25 cellular contexts compared by ENCODE assay signal in genomic region chr20:45179166-45179565, GRCh38. TPM values are rescaled to one million over a fixed set of nuclear protein-coding genes. Genes with fewer than 3 reads are reported as not detected.
DNase-seq lines count a peak whose midpoint lies in the region; ATAC-seq and TF ChIP-seq lines count a peak whose summit lies in the region.
"Had no signal": no experiment of that assay in that cellular context is flagged by ENCODE, and none has a peak within 500 bp of the region (broad histone marks: within the 10 kb centered on the region; RNA-seq: fewer than 3 reads in every experiment).

No MANE protein-coding gene starts in this region.

- ATAC-seq in natural killer cell treated with Interleukin-12 subunit alpha and Interleukin-12 subunit beta and Interleukin-15 and Interleukin-18, amount 100 ng/mL, for 72 hours = peak; percentile 20 to 36
- no peak for ATAC-seq in natural killer cell
- ATAC-seq: CD8-positive, alpha-beta T cell; Right ventricle myocardium inferior had no signal

- H3K4me1 Mint-ChIP-seq in natural killer cell treated with Interleukin-12 subunit alpha and Interleukin-12 subunit beta and Interleukin-15 and Interleukin-18, amount 100 ng/mL, for 72 hours (ENCODE audit: low read depth in 2 of 2) = no peaks in the 10 kb centered on the region
- H3K4me1 Mint-ChIP-seq in natural killer cell = no peaks in the 10 kb centered on the region

- no peak for DNase-seq in natural killer cell treated with Interleukin-12 subunit alpha and Interleukin-12 subunit beta and Interleukin-15 and Interleukin-18, amount 100 ng/mL, for 72 hours (ENCODE audit: low spot score)
- no peak for DNase-seq in natural killer cell
- peak; percentile 26 for DNase-seq in RPMI7951 (ENCODE audit: low read depth)
- peak; percentile 10 for DNase-seq in mesendoderm
- DNase-seq in NCI-H1092 (lab: John Stamatoyannopoulos, UW) = no peak
- DNase-seq in left ventricle myocardium inferior = no peak
- no peak for DNase-seq in medulla oblongata (ENCODE audit: extremely low spot score)
- DNase-seq in GF-D8 (lab: John Stamatoyannopoulos, UW) = no peak
- DNase-seq: 8988T; C1 segment of cervical spinal cord; CD8-positive, alpha-beta T cell; DMS53; GDM1; HCEC 1CT; Kasumi-1; NCI-H1417 treated with DMSO at 0.1 percent for 48 hours; NCI-H187; NCI-H2107; NCI-H510A treated with DMSO at 0.1 percent for 48 hours; NCI-H748 treated with DMSO at 0.1 percent for 48 hours; Peyer's patch; T-helper 1 cell had no signal

- H3K27me3 Mint-ChIP-seq in natural killer cell treated with Interleukin-12 subunit alpha and Interleukin-12 subunit beta and Interleukin-15 and Interleukin-18, amount 100 ng/mL, for 72 hours = peaks cover 4 to 9% of the 10 kb centered on the region in 2 donors
- peaks cover 7 to 28% of the 10 kb centered on the region in 2 donors for H3K27me3 Mint-ChIP-seq in natural killer cell (ENCODE audit: low read depth in 2 of 2)

- H3K27me3 ChIP-seq in mesendoderm (ENCODE audit: insufficient read depth, low read length, poor library complexity) (no peaks in the 10 kb centered on the region), left ventricle myocardium inferior (ENCODE audit: low read depth) (peaks cover 37% of the 10 kb centered on the region)
- H3K27me3 ChIP-seq: Peyer's patch, SJSA1 had no signal

- no peak overlapping the region for H3K27ac Mint-ChIP-seq in natural killer cell treated with Interleukin-12 subunit alpha and Interleukin-12 subunit beta and Interleukin-15 and Interleukin-18, amount 100 ng/mL, for 72 hours
- H3K27ac Mint-ChIP-seq in natural killer cell = no peak overlapping the region
- H3K27ac Mint-ChIP-seq: CD8-positive, alpha-beta T cell had no signal

- H3K79me2 ChIP-seq in mesendoderm (ENCODE audit: control insufficient read depth, insufficient read depth, low read length) = no peaks in the 10 kb centered on the region

- H3K56ac ChIP-seq in mesendoderm (ENCODE audit: low read length) = no peak overlapping the region

- no peaks in the 10 kb centered on the region for H3K9me3 Mint-ChIP-seq in natural killer cell treated with Interleukin-12 subunit alpha and Interleukin-12 subunit beta and Interleukin-15 and Interleukin-18, amount 100 ng/mL, for 72 hours
- H3K9me3 Mint-ChIP-seq in natural killer cell = no peaks in the 10 kb centered on the region
- H3K9me3 Mint-ChIP-seq: CD8-positive, alpha-beta T cell had no signal

- no peak overlapping the region for H3K4me3 ChIP-seq in mesendoderm (ENCODE audit: low read length)
- no peak overlapping the region for H3K4me3 ChIP-seq in left ventricle myocardium inferior
- H3K4me3 ChIP-seq: Peyer's patch, SJSA1 had no signal

- H3K27ac ChIP-seq in mesendoderm (ENCODE audit: low read depth, low read length) (no peak overlapping the region), left ventricle myocardium inferior (replicated peaks) (no peak overlapping the region)
- H3K27ac ChIP-seq: Peyer's patch, SJSA1 had no signal

- H3K23ac ChIP-seq in mesendoderm (ENCODE audit: low read length) = no peak overlapping the region

- no peak overlapping the region for H4K5ac ChIP-seq in mesendoderm (ENCODE audit: low read length)

- no peak overlapping the region for H3K4me2 ChIP-seq in mesendoderm (ENCODE audit: low read length)

- H3K4ac ChIP-seq in mesendoderm (ENCODE audit: low read depth, low read length) = no peak overlapping the region

- H4K8ac ChIP-seq in mesendoderm (ENCODE audit: low read depth, low read length) = no peak overlapping the region

- H2BK5ac ChIP-seq in mesendoderm (ENCODE audit: low read length) = no peak overlapping the region

- WGBS in mesendoderm (ENCODE audit: extremely low coverage, insufficient coverage, low lambda C conversion rate) = no CpG with 5 or more reads among the region's 2 CpGs

- H3K79me1 ChIP-seq in mesendoderm (ENCODE audit: low read length) = no peaks in the 10 kb centered on the region

- no peak overlapping the region for H3K4me3 Mint-ChIP-seq in natural killer cell treated with Interleukin-12 subunit alpha and Interleukin-12 subunit beta and Interleukin-15 and Interleukin-18, amount 100 ng/mL, for 72 hours
- no peak overlapping the region for H3K4me3 Mint-ChIP-seq in natural killer cell
- H3K4me3 Mint-ChIP-seq: CD8-positive, alpha-beta T cell had no signal

- H3K36me3 ChIP-seq in mesendoderm (ENCODE audit: control insufficient read depth, insufficient read depth, low read length) = no peaks in the 10 kb centered on the region
- no peaks in the 10 kb centered on the region for H3K36me3 ChIP-seq in left ventricle myocardium inferior
- H3K36me3 ChIP-seq: Peyer's patch, SJSA1 had no signal

- H2BK15ac ChIP-seq in mesendoderm (replicated peaks; ENCODE audit: low read depth) = no peak overlapping the region

- TF ChIP-seq CTCF in natural killer cell (IDR thresholded peaks at IDR 0.05) (no peak), left ventricle myocardium inferior (IDR thresholded peaks at IDR 0.05; ENCODE audit: borderline replicate concordance) (no peak)

- H3K4me1 ChIP-seq in mesendoderm (ENCODE audit: control insufficient read depth, low read depth, low read length) (no peaks in the 10 kb centered on the region), left ventricle myocardium inferior (no peaks in the 10 kb centered on the region)
- H3K4me1 ChIP-seq: Peyer's patch, SJSA1 had no signal

- H3K9ac ChIP-seq in mesendoderm (ENCODE audit: low read length) = no peak overlapping the region

- intact Hi-C loops in natural killer cell (cut with micrococcal nuclease) (no loop called here), left ventricle myocardium inferior (cut with micrococcal nuclease) (no loop called here)

- H3K36me3 Mint-ChIP-seq in natural killer cell treated with Interleukin-12 subunit alpha and Interleukin-12 subunit beta and Interleukin-15 and Interleukin-18, amount 100 ng/mL, for 72 hours = no peaks in the 10 kb centered on the region
- no peaks in the 10 kb centered on the region for H3K36me3 Mint-ChIP-seq in natural killer cell
- H3K36me3 Mint-ChIP-seq: CD8-positive, alpha-beta T cell had no signal

- no peak overlapping the region for H2BK120ac ChIP-seq in mesendoderm (ENCODE audit: low read depth, low read length)

- H3K18ac ChIP-seq in mesendoderm (ENCODE audit: low read length) = no peak overlapping the region

- H2AK5ac ChIP-seq in mesendoderm (ENCODE audit: low read length) = no peak overlapping the region

- H3K9me3 ChIP-seq in left ventricle myocardium inferior (replicated peaks) = no peaks in the 10 kb centered on the region
- H3K9me3 ChIP-seq: Peyer's patch, SJSA1 had no signal

RNA-seq across cellular contexts. Expression of gene PI3, which starts 4.5 kb away (rescaled TPM):
- total RNA-seq in natural killer cell treated with Interleukin-12 subunit alpha and Interleukin-12 subunit beta and Interleukin-15 and Interleukin-18, amount 100 ng/mL, for 72 hours = not detected
- total RNA-seq in natural killer cell = 1 to 10 TPM in 1 of 3 donors, not detected in 2; 2.4 TPM
- not detected in 2 replicates for total RNA-seq in RPMI7951 (2014; rRNA removed; shearing (Covaris generic))
- not detected for polyA plus RNA-seq in mesendoderm (2013, experiment 1 of 2)
- not detected for polyA plus RNA-seq in mesendoderm (2013, experiment 2 of 2)
- not detected for total RNA-seq in left ventricle myocardium inferior
- total RNA-seq: CD8-positive, alpha-beta T cell; Right ventricle myocardium inferior; SJSA1 had no signal

RNA-seq across cellular contexts. Expression of gene SEMG1, which starts 27.7 kb away (rescaled TPM):
- not detected for total RNA-seq in natural killer cell treated with Interleukin-12 subunit alpha and Interleukin-12 subunit beta and Interleukin-15 and Interleukin-18, amount 100 ng/mL, for 72 hours
- total RNA-seq in natural killer cell (not detected), left ventricle myocardium inferior (not detected)
- not detected in 2 replicates for total RNA-seq in RPMI7951 (2014; rRNA removed; shearing (Covaris generic))
- 3.0 TPM for polyA plus RNA-seq in mesendoderm (2013, experiment 1 of 2)
- 3.2 TPM for polyA plus RNA-seq in mesendoderm (2013, experiment 2 of 2)
- total RNA-seq: CD8-positive, alpha-beta T cell; MCF 10A; Peyer's patch; Right ventricle myocardium inferior; SJSA1 had no signal

RNA-seq across cellular contexts. Expression of gene SEMG2, which starts 42.0 kb away (rescaled TPM):
- not detected for total RNA-seq in natural killer cell treated with Interleukin-12 subunit alpha and Interleukin-12 subunit beta and Interleukin-15 and Interleukin-18, amount 100 ng/mL, for 72 hours
- total RNA-seq in natural killer cell (not detected), left ventricle myocardium inferior (not detected)
- total RNA-seq in RPMI7951 (2014; rRNA removed; shearing (Covaris generic)) = not detected in 2 replicates
- polyA plus RNA-seq in mesendoderm (2013, experiment 1 of 2) = not detected
- polyA plus RNA-seq in mesendoderm (2013, experiment 2 of 2) = not detected
- total RNA-seq: CD8-positive, alpha-beta T cell; MCF 10A; Peyer's patch; Right ventricle myocardium inferior; SJSA1 had no signal

RNA-seq across cellular contexts. Expression of gene WFDC12, which starts 54.9 kb away (rescaled TPM):
- not detected for total RNA-seq in natural killer cell treated with Interleukin-12 subunit alpha and Interleukin-12 subunit beta and Interleukin-15 and Interleukin-18, amount 100 ng/mL, for 72 hours
- total RNA-seq in natural killer cell (not detected), left ventricle myocardium inferior (not detected)
- not detected in 2 replicates for total RNA-seq in RPMI7951 (2014; rRNA removed; shearing (Covaris generic))
- not detected for polyA plus RNA-seq in mesendoderm (2013, experiment 1 of 2)
- polyA plus RNA-seq in mesendoderm (2013, experiment 2 of 2) = not detected
- total RNA-seq: CD8-positive, alpha-beta T cell; MCF 10A; Peyer's patch; Right ventricle myocardium inferior; SJSA1 had no signal

Comparison
In these comparisons a context has a peak if more than half of its experiments do, and no peak if none do; other contexts are left out.
1. ATAC-seq: peak in natural killer cell treated with Interleukin-12 subunit alpha and Interleukin-12 subunit beta and Interleukin-15 and Interleukin-18, amount 100 ng/mL, for 72 hours (2 of 2); none in natural killer cell (0 of 3).
2. DNase-seq: peak in RPMI7951 (single experiment) and mesendoderm (single experiment); none in natural killer cell treated with Interleukin-12 subunit alpha and Interleukin-12 subunit beta and Interleukin-15 and Interleukin-18, amount 100 ng/mL, for 72 hours (single experiment), natural killer cell (single experiment), NCI-H1092 (single experiment), left ventricle myocardium inferior (single experiment), medulla oblongata (single experiment) and GF-D8 (single experiment).